In the genomic region with DNA sequence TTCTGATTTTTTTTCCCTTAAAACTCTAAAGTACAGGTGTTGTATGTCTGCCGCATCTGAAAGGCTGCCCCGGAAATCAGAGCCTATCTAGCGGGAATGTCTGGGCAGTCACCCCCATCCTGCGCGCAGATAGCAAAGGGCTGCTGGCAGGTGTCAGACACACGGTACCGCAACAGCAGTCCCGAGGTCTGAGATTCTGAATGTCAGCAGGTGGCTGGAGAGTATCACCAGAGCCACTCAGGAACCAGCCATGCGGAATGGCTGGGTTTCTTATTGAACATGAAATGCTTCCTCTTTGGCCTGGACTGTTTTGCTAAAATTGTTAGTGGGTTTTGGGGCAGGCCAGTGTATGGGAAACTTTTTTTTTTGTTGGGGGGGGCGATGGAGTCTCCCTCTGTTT, we compare ENCODE assay signal across 9 cellular contexts. TPM values are rescaled to one million over a fixed set of nuclear protein-coding genes. Genes with fewer than 3 reads are reported as not detected.
DNase-seq lines count a peak whose midpoint lies in the region; ATAC-seq and TF ChIP-seq lines count a peak whose summit lies in the region.
"Had no signal": no experiment of that assay in that cellular context is flagged by ENCODE, and none has a peak within 500 bp of the region (broad histone marks: within the 10 kb centered on the region; RNA-seq: fewer than 3 reads in every experiment).

No MANE protein-coding gene starts in this region.

- 24 to 48% methylated on average over 10 of the region's 10 CpGs for WGBS in sigmoid colon, 2 donors
- WGBS in mesenchymal stem cell, result 95% methylated on average over 10 of the region's 10 CpGs

- no peak overlapping the region for H2AFZ ChIP-seq in PC-3 (ENCODE audit: low read length)
- H2AFZ ChIP-seq in mesenchymal stem cell (ENCODE audit: low read depth, low read length), result no peak overlapping the region

- H4K20me1 ChIP-seq in PC-3 (ENCODE audit: low read length), result no peaks in the 10 kb centered on the region

- no peak overlapping the region for H3K14ac ChIP-seq in mesenchymal stem cell (ENCODE audit: low read length in 2 of 2)

- H3K9ac ChIP-seq in PC-3 (ENCODE audit: low read length) (no peak overlapping the region), mesenchymal stem cell (ENCODE audit: low read length) (no peak overlapping the region)
- H3K9ac ChIP-seq: KMS-11 had no signal

- H2BK12ac ChIP-seq in mesenchymal stem cell (ENCODE audit: low read length in 2 of 2), result no peak overlapping the region

- TF ChIP-seq CTCF in PC-3 (conservative IDR thresholded peaks at IDR 0.05; ENCODE audit: low read depth, low read length), result no peak
- TF ChIP-seq CTCF in sigmoid colon (IDR thresholded peaks at IDR 0.05), result no peak
- TF ChIP-seq CTCF in brain microvascular endothelial cell (IDR thresholded peaks at IDR 0.05; ENCODE audit: low read depth, low read length, missing control alignments), result no peak

- H3K4me2 ChIP-seq in PC-3 (ENCODE audit: low read length) (no peak overlapping the region), mesenchymal stem cell (ENCODE audit: low read length, poor library complexity, severe bottlenecking) (no peak overlapping the region)
- H3K4me2 ChIP-seq: KMS-11 had no signal

- H2BK120ac ChIP-seq in mesenchymal stem cell (ENCODE audit: low read depth, low read length), result no peak overlapping the region

- H3K27ac ChIP-seq in PC-3 (ENCODE audit: low read length), result no peak overlapping the region
- peak overlapping the region in 3 of 4 donors; percentile 4 to 49 (median 12) for H3K27ac ChIP-seq in sigmoid colon
- H3K27ac ChIP-seq in mesenchymal stem cell (ENCODE audit: low read length, poor library complexity, severe bottlenecking), result no peak overlapping the region
- H3K27ac ChIP-seq in brain microvascular endothelial cell, result no peak overlapping the region
- H3K27ac ChIP-seq: KMS-11 had no signal

- intact Hi-C loops in PC-3 (cut with micrococcal nuclease) (no loop called here), sigmoid colon (cut with DNase I) (no loop called here)

- in situ Hi-C loops in brain microvascular endothelial cell (cut with HindIII; ENCODE audit: low pct_ligation_motif_present, low sequenced_read_pairs), result no loop called here

- CTCF ChIA-PET in PC-3 (lab: Charles Lee), result no interaction called here

- no peak overlapping the region for H4K91ac ChIP-seq in mesenchymal stem cell (ENCODE audit: low read length)

- H3K27me3 ChIP-seq in PC-3 (ENCODE audit: low read length) (no peaks in the 10 kb centered on the region), sigmoid colon (no peaks in the 10 kb centered on the region), mesenchymal stem cell (ENCODE audit: control insufficient read depth in 1 of 2, insufficient read depth in 1 of 2, low read length in 2 of 2) (no peaks in the 10 kb centered on the region), brain microvascular endothelial cell (replicated peaks) (no peaks in the 10 kb centered on the region)

- no peak for TF ChIP-seq POLR2A in sigmoid colon (IDR thresholded peaks at IDR 0.05)

- no peak overlapping the region for H3K23ac ChIP-seq in mesenchymal stem cell (ENCODE audit: low read length in 2 of 2)

- TSS peak; percentile 23 for BruUV-seq in PC-3 (replicated peaks; lab: Mats Ljungman, UMichigan)

- H3K4me3 ChIP-seq in PC-3 (ENCODE audit: low read length) (no peak overlapping the region), sigmoid colon (no peak overlapping the region), mesenchymal stem cell (ENCODE audit: insufficient read depth in 1 of 2, low read depth in 1 of 2, low read length in 2 of 2) (no peak overlapping the region), brain microvascular endothelial cell (ENCODE audit: low read depth, low read length) (no peak overlapping the region)

- peaks cover 9% of the 10 kb centered on the region for H3K79me1 ChIP-seq in mesenchymal stem cell (replicated peaks; ENCODE audit: low read length, poor library complexity, severe bottlenecking)

- DNase-seq in DMS153 (lab: John Stamatoyannopoulos, UW) (peak; percentile 54), DMS153 treated with DMSO at 0.1 percent for 48 hours (lab: John Stamatoyannopoulos, UW; ENCODE audit: unreplicated experiment) (no peak), PC-3 (no peak), sigmoid colon (no peak), hippocampal formation (lab: John Stamatoyannopoulos, UW) (no peak), mesenchymal stem cell (no peak), brain microvascular endothelial cell (no peak)

- H3K9me3 ChIP-seq in PC-3 (ENCODE audit: low read length) (no peaks in the 10 kb centered on the region), sigmoid colon (no peaks in the 10 kb centered on the region), mesenchymal stem cell (ENCODE audit: control insufficient read depth, low read length) (no peaks in the 10 kb centered on the region)

- TF ChIP-seq EP300 in sigmoid colon (IDR thresholded peaks at IDR 0.05), result no peak

- no peaks in the 10 kb centered on the region for H3K4me1 ChIP-seq in PC-3 (ENCODE audit: insufficient read depth, low read length)
- H3K4me1 ChIP-seq in sigmoid colon, result peaks cover 0 to 13% (median 3%) of the 10 kb centered on the region in 4 donors
- peaks cover 5% of the 10 kb centered on the region for H3K4me1 ChIP-seq in mesenchymal stem cell (ENCODE audit: control insufficient read depth, insufficient read depth, low read depth, low read length)

- no peak overlapping the region for H4K8ac ChIP-seq in mesenchymal stem cell (ENCODE audit: low read length)

- H2AK5ac ChIP-seq in mesenchymal stem cell (ENCODE audit: low read length, severe bottlenecking), result no peak overlapping the region

- POLR2A ChIA-PET in PC-3 (lab: Charles Lee; ENCODE audit: unreplicated experiment), result no interaction called here

- H3K79me2 ChIP-seq in PC-3 (ENCODE audit: low read length), result no peaks in the 10 kb centered on the region

- no peak overlapping the region for H3K4ac ChIP-seq in mesenchymal stem cell (ENCODE audit: low read depth in 1 of 2, low read length in 2 of 2)

- no peaks in the 10 kb centered on the region for H3K9me2 ChIP-seq in PC-3 (replicated peaks; ENCODE audit: low read length)

- H3K18ac ChIP-seq in mesenchymal stem cell (ENCODE audit: low read depth in 1 of 2, low read length in 2 of 2), result no peak overlapping the region

- H2BK15ac ChIP-seq in mesenchymal stem cell (ENCODE audit: low read depth, poor library complexity, severe bottlenecking), result no peak overlapping the region

- H3F3A ChIP-seq in PC-3 (ENCODE audit: low read length, unreplicated experiment), result no peaks in the 10 kb centered on the region

- H3K36me3 ChIP-seq in PC-3 (ENCODE audit: low read depth, low read length) (no peaks in the 10 kb centered on the region), sigmoid colon (peaks cover 0 to 41% (median 8%) of the 10 kb centered on the region in 4 donors), mesenchymal stem cell (ENCODE audit: control insufficient read depth in 1 of 2, insufficient read depth in 2 of 2, low read depth in 1 of 2, low read length in 2 of 2) (peaks cover 52 to 54% of the 10 kb centered on the region in 2 experiments), brain microvascular endothelial cell (replicated peaks) (peaks cover 27% of the 10 kb centered on the region)

- ATAC-seq in HG03064 (IDR thresholded peaks at IDR 0.05; ENCODE audit: low read depth, unreplicated experiment) (peak; percentile 78), PC-3 (no peak)

- H2BK5ac ChIP-seq in mesenchymal stem cell (ENCODE audit: low read depth, low read length, poor library complexity, severe bottlenecking), result no peak overlapping the region

RNA-seq across cellular contexts. Expression of a gene that starts 53.3 kb away (rescaled TPM):
- total RNA-seq in PC-3 (2014; rRNA removed), result 21.6 and 24.1 TPM in 2 replicates
- 10 to 100 TPM; 23.9 to 45.5 (median 29.2) TPM for total RNA-seq in sigmoid colon
- 10 to 100 TPM; 26.1 to 29.5 (median 26.4) TPM for polyA plus RNA-seq in sigmoid colon
- 29.4 TPM for polyA plus RNA-seq in mesenchymal stem cell (2013, experiment 1 of 2)
- 29.3 TPM for polyA plus RNA-seq in mesenchymal stem cell (2013, experiment 2 of 2)

Comparison
In these comparisons a context has a peak if more than half of its experiments do, and no peak if none do; other contexts are left out.
1. H3K27ac ChIP-seq: peak in sigmoid colon (3 of 4); none in PC-3 (single experiment), mesenchymal stem cell (single experiment) and brain microvascular endothelial cell (single experiment).